Comparison of ENCODE assay signal across 8 cellular contexts in the genomic region with DNA sequence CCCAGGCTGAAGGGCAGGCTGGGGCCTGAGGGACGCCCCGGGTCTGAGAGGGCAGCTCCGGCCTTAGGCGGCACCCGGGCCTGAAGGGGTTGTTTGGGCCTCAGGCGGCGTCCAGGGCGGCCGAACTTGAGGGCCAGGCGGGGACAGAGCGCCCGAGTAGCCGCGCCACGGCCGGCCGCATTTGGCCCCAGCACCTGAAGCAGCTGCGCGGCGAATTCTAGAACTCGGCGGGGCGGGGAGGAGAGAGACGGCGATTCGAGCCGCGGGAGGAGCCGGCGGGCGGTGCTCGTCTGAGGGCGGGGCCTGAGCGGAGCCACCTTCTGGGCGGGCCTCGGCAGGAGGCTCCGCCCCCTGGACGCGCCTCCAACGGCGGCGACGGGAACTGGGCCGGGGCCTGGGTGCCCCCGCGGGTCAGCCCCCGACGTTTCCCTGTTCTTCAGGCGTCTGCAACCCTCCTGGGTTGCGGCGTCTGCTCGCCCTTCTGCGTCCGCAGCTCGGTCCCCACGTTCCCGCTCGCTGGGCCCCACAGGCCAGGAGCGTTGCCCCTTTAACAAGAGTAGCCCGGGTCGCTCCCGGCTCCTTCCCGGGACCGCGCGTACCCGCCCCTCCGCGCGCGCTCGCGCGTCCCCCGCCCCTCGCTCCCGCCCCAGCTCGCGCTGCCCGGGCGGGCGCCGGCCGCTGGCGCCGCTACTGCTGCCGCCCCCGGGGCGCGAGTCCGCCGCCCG. TPM values are rescaled to one million over a fixed set of nuclear protein-coding genes. Genes with fewer than 3 reads are reported as not detected.
DNase-seq lines count a peak whose midpoint lies in the region; FAIRE-seq and TF ChIP-seq lines count a peak whose summit lies in the region.

A gene with protein sequence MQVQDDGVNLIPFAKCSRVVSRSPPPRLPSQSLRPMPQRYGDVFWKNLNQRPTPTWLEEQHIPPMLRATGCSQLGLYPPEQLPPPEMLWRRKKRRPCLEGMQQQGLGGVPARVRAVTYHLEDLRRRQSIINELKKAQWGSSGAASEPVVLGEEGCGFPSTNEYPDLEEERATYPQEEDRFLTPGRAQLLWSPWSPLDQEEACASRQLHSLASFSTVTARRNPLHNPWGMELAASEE (minus strand): TSS at position 221 of the 725 bp plus-strand sequence. CDS start 3,085 bp downstream, outside the sequence.
A gene (plus strand): TSS at position 649 of the 725 bp plus-strand sequence. CDS start 2,297 bp downstream, outside the sequence.

- DNase-seq in H7 (peak; percentile 99), SK-N-DZ (ENCODE audit: low spot score) (peak; percentile 91), globus pallidus (ENCODE audit: low spot score) (peak; percentile 93), osteoblast (ENCODE audit: insufficient read length, low spot score, missing footprints) (peak; percentile 100), testis (peak; percentile 94)
- DNase-seq in activated naive CD4-positive, alpha-beta T cell treated with anti-CD3 and anti-CD28 coated beads, Interleukin-2, amount 50 U/mL, for 16 hours = peak; percentile 90

- H3K9me2 ChIP-seq in Loucy (replicated peaks; ENCODE audit: low read depth, low read length) = no peaks in the 10 kb centered on the region

- intact Hi-C loops in testis (cut with DNase I; ENCODE audit: low total_unique reads) = no loop called here

- peak; percentile 58 for TF ChIP-seq POLR2A in testis (IDR thresholded peaks at IDR 0.05)

- 0% methylated on average over 10 to 37 of the region's 93 CpGs for WGBS in testis, 2 donors

- peak within 1 kb of the TSS; percentile 69 for H3K9ac ChIP-seq in Loucy (ENCODE audit: low read depth, low read length, poor library complexity, severe bottlenecking)

- H3K27ac ChIP-seq in osteoblast (ENCODE audit: low read depth, low read length) (peak within 1 kb of the TSS; percentile 61), testis (peak within 1 kb of the TSS; percentile 80 to 92)

- no peaks in the 10 kb centered on the region for H3F3A ChIP-seq in Loucy (ENCODE audit: low read depth)

- H3K4me3 ChIP-seq in H7 (ENCODE audit: insufficient read depth, low read depth, low read length) (peak within 1 kb of the TSS; percentile 93), Loucy (ENCODE audit: low read length, poor library complexity, severe bottlenecking) (peak within 1 kb of the TSS; percentile 88), osteoblast (ENCODE audit: insufficient read depth, low read length) (peak within 1 kb of the TSS; percentile 96), testis (peak within 1 kb of the TSS; percentile 85 to 89)

- H3K4me1 ChIP-seq in Loucy (ENCODE audit: insufficient read depth, low read length, poor library complexity, severe bottlenecking) = peaks cover 14% of the 10 kb centered on the region
- H3K4me1 ChIP-seq in osteoblast (ENCODE audit: insufficient read depth, low read length) = peaks cover 24% of the 10 kb centered on the region
- peaks cover 20% of the 10 kb centered on the region for H3K4me1 ChIP-seq in testis

- H3K4me2 ChIP-seq in Loucy (ENCODE audit: low read depth, low read length, poor library complexity, severe bottlenecking) (peak within 1 kb of the TSS; percentile 85), osteoblast (ENCODE audit: insufficient read depth, low read length) (peak within 1 kb of the TSS; percentile 94)

- H3K9me3 ChIP-seq in Loucy (ENCODE audit: insufficient read depth, low read depth, low read length) (no peaks in the 10 kb centered on the region), osteoblast (ENCODE audit: low read depth, low read length) (no peaks in the 10 kb centered on the region), testis (no peaks in the 10 kb centered on the region)

- TF ChIP-seq CTCF in Loucy (conservative IDR thresholded peaks at IDR 0.05; ENCODE audit: low read length) = no peak
- no peak for TF ChIP-seq CTCF in osteoblast (IDR thresholded peaks at IDR 0.05; ENCODE audit: extremely low read depth, low read depth, low read length)
- TF ChIP-seq CTCF in testis (IDR thresholded peaks at IDR 0.05) = peak in 1 of 3 experiments; percentile 21

- H3K79me2 ChIP-seq in Loucy (ENCODE audit: insufficient read depth, low read length) (peaks cover 22% of the 10 kb centered on the region; the same call in 1 of the 2 replicates), osteoblast (ENCODE audit: insufficient read depth, low read length) (peaks cover 31% of the 10 kb centered on the region)

- no peaks in the 10 kb centered on the region for H4K20me1 ChIP-seq in Loucy (ENCODE audit: insufficient read depth, low read length, poor library complexity, severe bottlenecking)
- H4K20me1 ChIP-seq in osteoblast (ENCODE audit: insufficient read depth, low read length) = peaks cover 24% of the 10 kb centered on the region

- FAIRE-seq in G401.6 (lab: Jason Lieb, UNC) = peak; percentile 56

- H3K27me3 ChIP-seq in H7 (ENCODE audit: control insufficient read depth, insufficient read depth, low read length) = peaks cover 11% of the 10 kb centered on the region
- no peaks in the 10 kb centered on the region for H3K27me3 ChIP-seq in Loucy (ENCODE audit: insufficient read depth, low read length, poor library complexity, severe bottlenecking)
- H3K27me3 ChIP-seq in osteoblast (ENCODE audit: insufficient read depth, low read length) = no peaks in the 10 kb centered on the region
- H3K27me3 ChIP-seq in testis = no peaks in the 10 kb centered on the region

- peak within 1 kb of the TSS; percentile 94 for H2AFZ ChIP-seq in Loucy (ENCODE audit: low read length)
- H2AFZ ChIP-seq in osteoblast (ENCODE audit: low read length) = peak within 1 kb of the TSS; percentile 89

- peaks cover 17% of the 10 kb centered on the region for H3K36me3 ChIP-seq in H7 (replicated peaks; ENCODE audit: control insufficient read depth, insufficient read depth, low read length)
- H3K36me3 ChIP-seq in Loucy (ENCODE audit: insufficient read depth, low read length) = 0 out of 2 replicates have a peak, but pooled peaks cover 6% of the 10 kb centered on the region
- peaks cover 18% of the 10 kb centered on the region for H3K36me3 ChIP-seq in osteoblast (ENCODE audit: insufficient read depth, low read length)
- no peaks in the 10 kb centered on the region for H3K36me3 ChIP-seq in testis (ENCODE audit: low read depth, missing control alignments)

RNA-seq across cellular contexts. Expression of the first gene that starts in this region (rescaled TPM):
- total RNA-seq in H7 (2014; rRNA removed; shearing (Covaris generic)) = 0.42 and 0.63 TPM in 2 replicates
- polyA plus RNA-seq in SK-N-DZ (2014; cell fraction: cytosol; rRNA removed) = not detected in 2 replicates
- not detected in 2 replicates for polyA plus RNA-seq in SK-N-DZ (2014; cell fraction: nucleus; rRNA removed)
- 0.29 and 0.36 TPM in 2 replicates for total RNA-seq in osteoblast
- 10 to 100 TPM; 32.6 to 53.0 TPM for total RNA-seq in testis
- polyA plus RNA-seq in testis (ENCODE audit: insufficient read depth, low read depth, low replicate concordance) = 64.4 TPM

RNA-seq across cellular contexts. Expression of the second gene that starts in this region (rescaled TPM):
- total RNA-seq in H7 (2014; rRNA removed; shearing (Covaris generic)) = 46.2 and 48.8 TPM in 2 replicates
- 8.9 and 11.7 TPM in 2 replicates for polyA plus RNA-seq in SK-N-DZ (2014; cell fraction: cytosol; rRNA removed)
- polyA plus RNA-seq in SK-N-DZ (2014; cell fraction: nucleus; rRNA removed) = 6.5 and 7.2 TPM in 2 replicates
- total RNA-seq in osteoblast = 54.6 and 54.8 TPM in 2 replicates
- total RNA-seq in testis = 10 to 100 TPM; 51.1 to 54.1 TPM
- 79.9 TPM for polyA plus RNA-seq in testis (ENCODE audit: insufficient read depth, low read depth, low replicate concordance)

Comparison
In these comparisons a context has a peak if more than half of its experiments do, and no peak if none do; other contexts are left out.
1. Peak in every context shown above with its lines: DNase-seq, H3K4me3 ChIP-seq and H3K27ac ChIP-seq.
2. RNA of the first gene that starts in this region (total RNA-seq): 32.6 to 53.0 TPM in testis; 0.42 to 0.63 TPM in H7 and 0.29 to 0.36 TPM in osteoblast; every median in the first group is over 10 times any median in the second.